ENCODE assay signal across 17 cellular contexts in genomic region chr15:100125627-100126231, GRCh38.
DNase-seq lines count a peak whose midpoint lies in the region; ATAC-seq and TF ChIP-seq lines count a peak whose summit lies in the region.
"Had no signal": no experiment of that assay in that cellular context is flagged by ENCODE, and none has a peak within 500 bp of the region (broad histone marks: within the 10 kb centered on the region; RNA-seq: fewer than 3 reads in every experiment).

No MANE protein-coding gene starts in this region.

- H3K4me3 ChIP-seq in dorsolateral prefrontal cortex, result no peak overlapping the region

- no peak for TF ChIP-seq CTCF in dorsolateral prefrontal cortex (IDR thresholded peaks at IDR 0.05 in 54 of 56, conservative IDR thresholded peaks at IDR 0.05 in 2 of 56; ENCODE audit: low read depth in 1 of 56, partially characterized antibody in 56 of 56)

- H3K27ac ChIP-seq in dorsolateral prefrontal cortex, result peak overlapping the region in 44 of 59 donors; percentile 4 to 82 (median 42)

- peak; percentile 77 for DNase-seq in Ammon's horn (ENCODE audit: low spot score)
- DNase-seq in dorsolateral prefrontal cortex, result peak in 1 of 10 donors; percentile 18
- DNase-seq in left colon, result peak; percentile 39 to 72
- peak; percentile 70 for DNase-seq in putamen (ENCODE audit: low spot score)
- DNase-seq in NCI-H1694 treated with DMSO at 0.1 percent for 48 hours (lab: John Stamatoyannopoulos, UW), result no peak
- no peak for DNase-seq in stimulated activated CD4-positive, alpha-beta T cell treated with anti-CD3 and anti-CD28 coated beads, Interleukin-2, amount 100 ng/mL, for 48 hours
- DNase-seq: ACHN; activated CD4-positive, alpha-beta T cell treated with anti-CD3 and anti-CD28 coated beads for 36 hours; activated naive CD8-positive, alpha-beta T cell treated with anti-CD3 and anti-CD28 coated beads, Interleukin-2, amount 10 ng/mL, durations not matched to agents 7 days and 5 days; NCI-H2081; NCI-H774; RPMI8226; stimulated activated CD4-positive, alpha-beta T cell treated with anti-CD3 and anti-CD28 coated beads, Interleukin-1b, Interleukin-23, amount 100 ng/mL, for 48 hours; stimulated activated CD8-positive, alpha-beta memory T cell treated with anti-CD3 and anti-CD28 coated beads, Interleukin-4, amount 100 ng/mL, for 48 hours had no signal

- no peak for ATAC-seq in left colon
- ATAC-seq in HG02588 (IDR thresholded peaks at IDR 0.05; ENCODE audit: unreplicated experiment), result no peak
- ATAC-seq in GM18502 (IDR thresholded peaks at IDR 0.05; ENCODE audit: poor library complexity, unreplicated experiment), result no peak
- ATAC-seq: activated CD4-positive, alpha-beta T cell treated with anti-CD3 and anti-CD28 coated beads for 36 hours; esophagus mucosa had no signal

- intact Hi-C loops in dorsolateral prefrontal cortex (cut with DNase I), result no loop called here
- intact Hi-C loops in left colon (cut with DNase I, micrococcal nuclease), result no loop called here

- no peaks in the 10 kb centered on the region for H3K27me3 ChIP-seq in dorsolateral prefrontal cortex

Comparison
In these comparisons a context has a peak if more than half of its experiments do, and no peak if none do; other contexts are left out.
1. DNase-seq: peak in Ammon's horn (single experiment), left colon (2 of 2) and putamen (single experiment); none in NCI-H1694 treated with DMSO at 0.1 percent for 48 hours (single experiment) and stimulated activated CD4-positive, alpha-beta T cell treated with anti-CD3 and anti-CD28 coated beads, Interleukin-2, amount 100 ng/mL, for 48 hours (0 of 2).